In the genomic region with DNA sequence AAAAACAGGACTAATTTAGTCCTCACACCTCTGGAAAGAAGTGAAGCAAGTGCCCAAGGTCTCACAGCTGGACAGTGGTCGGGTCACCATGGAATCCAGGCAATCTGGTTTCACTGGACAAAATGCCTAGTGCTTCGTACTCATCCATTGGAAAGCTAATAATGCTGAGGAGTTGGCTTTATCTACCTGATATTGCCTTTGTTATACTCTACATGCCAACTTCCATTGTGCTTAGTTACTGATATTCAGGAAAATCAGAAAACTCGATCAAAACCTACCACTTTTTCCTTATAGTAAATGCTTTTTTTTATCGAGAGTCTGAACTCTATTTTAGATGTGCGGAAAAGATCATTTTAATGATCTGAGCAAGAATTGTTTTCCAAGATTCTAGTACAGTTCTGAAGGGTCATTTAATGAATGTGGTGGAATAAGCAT, we compare ENCODE assay signal across 9 cellular contexts. TPM values are rescaled to one million over a fixed set of nuclear protein-coding genes. Genes with fewer than 3 reads are reported as not detected.
A peak's percentile ranks its signal among the peaks of the same experiment; 100 is the strongest.
DNase-seq lines count a peak whose midpoint lies in the region; ATAC-seq and TF ChIP-seq lines count a peak whose summit lies in the region.
"Had no signal": no experiment of that assay in that cellular context is flagged by ENCODE, and none has a peak within 500 bp of the region (broad histone marks: within the 10 kb centered on the region; RNA-seq: fewer than 3 reads in every experiment).

No MANE protein-coding gene starts in this region.

- POLR2A ChIA-PET in CD4-positive, alpha-beta T cell (lab: Charles Lee): interaction anchor here (0.8 to 2.0 kb wide), 6 partner anchors 16 to 255 kb away, joined by 3 to 10 read pairs (median 3); a partner anchor contains a TSS

- no peak for DNase-seq in CD4-positive, alpha-beta T cell
- DNase-seq in chondrocyte (ENCODE audit: low spot score): no peak
- no peak for DNase-seq in NCI-H2196 (lab: John Stamatoyannopoulos, UW; ENCODE audit: unreplicated experiment)
- no peak for DNase-seq in stimulated activated CD4-positive, alpha-beta T cell treated with anti-CD3 and anti-CD28 coated beads, Interleukin-4, amount 100 ng/mL, for 24 hours

- CTCF ChIA-PET in CD4-positive, alpha-beta T cell (lab: Charles Lee): interaction anchor here (0.6 kb wide), 1 partner anchor 285 kb away, joined by 5 read pairs; no protein-coding TSS in a partner anchor

- peak overlapping the region; percentile 64 for H3K27ac Mint-ChIP-seq in CD4-positive, alpha-beta T cell
- H3K27ac Mint-ChIP-seq in chondrocyte (ENCODE audit: unreplicated experiment) (peak overlapping the region; percentile 87), nephron (peak overlapping the region; percentile 77 to 94 (median 85))

- H3K9me3 Mint-ChIP-seq in CD4-positive, alpha-beta T cell: no peaks in the 10 kb centered on the region
- H3K9me3 Mint-ChIP-seq in chondrocyte (ENCODE audit: low read depth): no peaks in the 10 kb centered on the region
- H3K9me3 Mint-ChIP-seq in nephron: no peaks in the 10 kb centered on the region

- peak overlapping the region; percentile 92 for H3K4me3 Mint-ChIP-seq in CD4-positive, alpha-beta T cell
- H3K4me3 Mint-ChIP-seq in chondrocyte (ENCODE audit: unreplicated experiment) (peak overlapping the region; percentile 93), nephron (peak overlapping the region; percentile 87 to 88 (median 87))

- H3K4me3 ChIP-seq in HUES48 (ENCODE audit: low read depth, low read length): peak overlapping the region; percentile 95

- no peaks in the 10 kb centered on the region for H3K36me3 Mint-ChIP-seq in CD4-positive, alpha-beta T cell (ENCODE audit: low read depth)
- H3K36me3 Mint-ChIP-seq in chondrocyte (ENCODE audit: low read depth) (peaks cover 3% of the 10 kb centered on the region), nephron (ENCODE audit: low read depth) (no peaks in the 10 kb centered on the region)

- intact Hi-C loops in CD4-positive, alpha-beta T cell (cut with DNase I, micrococcal nuclease): loop anchor here (2.0 to 10.0 kb wide), 6 partner anchors 64 to 426 kb away; a partner anchor contains a TSS

- no peaks in the 10 kb centered on the region for H3K36me3 ChIP-seq in HUES48 (ENCODE audit: control insufficient read depth, insufficient read depth, low read length)

- H3K27ac ChIP-seq in CD4-positive, alpha-beta T cell (ENCODE audit: low read depth, low read length): no peak overlapping the region
- peak overlapping the region; percentile 66 for H3K27ac ChIP-seq in HUES48 (ENCODE audit: low read depth, low read length)

- 0 out of 2 replicates have a peak overlapping the region, but pooled peaks have one; percentile 52 for H3K9ac ChIP-seq in HUES48 (ENCODE audit: low read depth, low read length)

- no peaks in the 10 kb centered on the region for H3K9me3 ChIP-seq in CD4-positive, alpha-beta T cell (ENCODE audit: control insufficient read depth, low read length)
- no peaks in the 10 kb centered on the region for H3K9me3 ChIP-seq in HUES48 (ENCODE audit: control insufficient read depth, insufficient read depth, low read length)

- 0 out of 2 replicates have a peak, but pooled peaks cover 3% of the 10 kb centered on the region for H3K4me1 ChIP-seq in HUES48 (ENCODE audit: control insufficient read depth, insufficient read depth, low read length)

- peaks cover 3% of the 10 kb centered on the region for H3K27me3 ChIP-seq in CD4-positive, alpha-beta T cell (ENCODE audit: control insufficient read depth, insufficient read depth, low read length)
- H3K27me3 ChIP-seq in HUES48 (ENCODE audit: control insufficient read depth, insufficient read depth, low read length): no peaks in the 10 kb centered on the region

- peaks cover 7% of the 10 kb centered on the region for H3K4me1 Mint-ChIP-seq in CD4-positive, alpha-beta T cell (ENCODE audit: low read depth)
- H3K4me1 Mint-ChIP-seq in chondrocyte (ENCODE audit: low read depth): peaks cover 10% of the 10 kb centered on the region
- H3K4me1 Mint-ChIP-seq in nephron: no peaks in the 10 kb centered on the region

- ATAC-seq in CD4-positive, alpha-beta T cell (ENCODE audit: poor library complexity): no peak
- ATAC-seq in GM21576 (IDR thresholded peaks at IDR 0.05; ENCODE audit: unreplicated experiment) (no peak), esophagus mucosa (no peak)

- no peak for TF ChIP-seq CTCF in CD4-positive, alpha-beta T cell (IDR thresholded peaks at IDR 0.05)
- TF ChIP-seq CTCF in chondrocyte (IDR thresholded peaks at IDR 0.05): no peak
- TF ChIP-seq CTCF in nephron (IDR thresholded peaks at IDR 0.05; ENCODE audit: unreplicated experiment in 3 of 3): no peak

- peaks cover 25% of the 10 kb centered on the region for H3K27me3 Mint-ChIP-seq in CD4-positive, alpha-beta T cell
- H3K27me3 Mint-ChIP-seq in chondrocyte (ENCODE audit: low read depth): peaks cover 12% of the 10 kb centered on the region
- no peaks in the 10 kb centered on the region for H3K27me3 Mint-ChIP-seq in nephron (ENCODE audit: low read depth)

RNA-seq across cellular contexts. Expression of a gene that starts 1.0 kb away (rescaled TPM):
- under 1 TPM in 1 of 2 experiments, not detected in 1; 0.11 TPM for total RNA-seq in CD4-positive, alpha-beta T cell
- total RNA-seq in chondrocyte (0.12 to 0.73 TPM (median 0.44 TPM) in 3 replicates), esophagus mucosa (0.28 TPM)
- total RNA-seq: HT1080 had no signal
